14 cellular contexts compared by ENCODE assay signal in the genomic region with DNA sequence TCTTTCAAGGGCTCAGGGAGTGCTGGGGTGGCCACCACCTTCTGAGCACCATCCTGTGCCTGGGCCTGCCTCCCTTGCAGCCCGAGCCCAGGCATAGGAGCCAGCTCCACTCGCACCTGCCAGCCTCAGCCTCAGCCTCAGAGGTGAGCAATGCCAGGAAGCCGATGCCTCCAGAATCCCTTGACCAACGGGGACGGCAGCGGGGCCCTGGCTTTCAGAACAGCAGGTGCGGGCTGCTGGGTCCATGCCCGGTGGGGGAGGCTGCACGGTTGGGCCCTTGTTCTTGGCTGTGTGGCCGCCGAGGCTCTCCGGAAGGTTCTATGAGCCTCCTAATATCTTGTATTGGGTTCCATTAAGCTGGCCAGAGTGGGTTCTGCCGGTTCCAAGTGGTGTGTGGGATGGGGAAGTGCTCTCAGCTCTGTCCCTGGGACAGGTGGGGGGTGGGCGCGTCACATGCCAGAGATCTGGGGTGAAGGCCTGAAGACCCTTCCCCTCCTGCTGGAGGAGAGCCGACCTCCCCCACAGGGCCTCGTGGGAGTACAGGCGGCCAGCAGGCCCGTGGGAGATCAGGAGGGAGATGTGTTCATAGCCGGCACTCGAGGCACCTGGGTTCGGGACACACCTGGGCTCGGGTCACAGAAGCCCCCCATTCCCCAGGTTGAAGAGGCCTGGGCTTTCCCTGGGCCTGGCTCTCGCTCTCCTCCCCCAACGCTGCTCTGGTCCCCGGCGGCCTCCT.
"Had no signal": no experiment of that assay in that cellular context is flagged by ENCODE, and none has a peak within 500 bp of the region (broad histone marks: within the 10 kb centered on the region; RNA-seq: fewer than 3 reads in every experiment).

No MANE protein-coding gene starts in this region.

- H3K4me3 ChIP-seq: gastrocnemius medialis, heart left ventricle, left lung, upper lobe of left lung had no signal

- DNase-seq: activated CD4-positive, alpha-beta T cell treated with anti-CD3 and anti-CD28 coated beads, Interleukin-2, amount 10 ng/mL, durations not matched to agents 24 days and 14 days; activated CD8-positive, alpha-beta T cell treated with anti-CD3 and anti-CD28 coated beads, Interleukin-2, amount 10 ng/mL, durations not matched to agents 7 days and 5 days; activated naive CD4-positive, alpha-beta T cell treated with Interleukin-2 at 50 U/mL for 16 hours; activated naive CD8-positive, alpha-beta T cell treated with anti-CD3 and anti-CD28 coated beads, Interleukin-2, amount 10 ng/mL, durations not matched to agents 7 days and 5 days; activated T-cell treated with anti-CD3 and anti-CD28 coated beads, Interleukin-2, amount 50 U/mL, for 24 hours; cortex of kidney; effector CD4-positive, alpha-beta T cell; gastrocnemius medialis; heart left ventricle; kidney; left lung; retina; stimulated activated naive CD8-positive, alpha-beta T cell treated with anti-CD3 and anti-CD28 coated beads, Interleukin-15, Interleukin-2, amounts not matched to agents 100 U/mL and 50 U/mL, for 24 hours had no signal

- ATAC-seq: activated CD8-positive, alpha-beta T cell treated with anti-CD3 and anti-CD28 coated beads, Interleukin-2, amount 10 ng/mL, durations not matched to agents 7 days and 5 days; gastrocnemius medialis; heart left ventricle; left lung; stimulated activated naive CD8-positive, alpha-beta T cell treated with anti-CD3 and anti-CD28 coated beads, Interleukin-15, Interleukin-2, amounts not matched to agents 100 U/mL and 50 U/mL, for 24 hours had no signal

- H3K9me3 ChIP-seq: gastrocnemius medialis, heart left ventricle, left lung, upper lobe of left lung had no signal

- H3K27me3 ChIP-seq: gastrocnemius medialis, heart left ventricle, left lung, upper lobe of left lung had no signal

- H3K36me3 ChIP-seq: gastrocnemius medialis, heart left ventricle, left lung, upper lobe of left lung had no signal

- H3K27ac ChIP-seq: gastrocnemius medialis had no signal
